In genomic region chr17:40319651-40320550, GRCh38 we compare ENCODE assay signal across 8 cellular contexts. TPM values are rescaled to one million over a fixed set of nuclear protein-coding genes. Genes with fewer than 3 reads are reported as not detected.
DNase-seq lines count a peak whose midpoint lies in the region; ATAC-seq, FAIRE-seq and TF ChIP-seq lines count a peak whose summit lies in the region.
"Had no signal": no experiment of that assay in that cellular context is flagged by ENCODE, and none has a peak within 500 bp of the region (broad histone marks: within the 10 kb centered on the region; RNA-seq: fewer than 3 reads in every experiment).

No MANE protein-coding gene starts in this region.

- intact Hi-C loops in PC-3 (cut with micrococcal nuclease) = no loop called here

- CTCF ChIA-PET in PC-3 (lab: Charles Lee) = no interaction called here

- H3K27me3 ChIP-seq in PC-3 (ENCODE audit: low read length) (no peaks in the 10 kb centered on the region), keratinocyte (ENCODE audit: control insufficient read depth, extremely low read depth, insufficient read depth, low read length) (no peaks in the 10 kb centered on the region)

- H3K27ac ChIP-seq in PC-3 (ENCODE audit: low read length) (no peak overlapping the region), keratinocyte (ENCODE audit: control insufficient read depth, insufficient read depth, low read length) (peak overlapping the region; percentile 15)

- DNase-seq in PC-3 = no peak
- DNase-seq in activated effector memory CD4-positive, alpha-beta T cell treated with anti-CD3 and anti-CD28 coated beads, Interleukin-2, amount 50 U/mL, for 16 hours = peak; percentile 94
- DNase-seq in keratinocyte (ENCODE audit: low read depth, low spot score) = no peak
- DNase-seq in stimulated activated CD8-positive, alpha-beta memory T cell treated with anti-CD3 and anti-CD28 coated beads, Interleukin-4, amount 100 ng/mL, for 1 hour (ENCODE audit: low read depth in 2 of 2, low spot score in 1 of 2) = peak; percentile 71 to 77
- no peak for DNase-seq in GM19239 (ENCODE audit: insufficient read length, low spot score)
- no peak for DNase-seq in germinal center (ENCODE audit: low spot score)

- dilution Hi-C loops in keratinocyte (cut with MboI; ENCODE audit: extremely low pct_ligation_motif_present, low sequenced_read_pairs) = no loop called here

- BruUV-seq in PC-3 (replicated peaks; lab: Mats Ljungman, UMichigan) = no TSS peak

- no peaks in the 10 kb centered on the region for H3K36me3 ChIP-seq in PC-3 (ENCODE audit: low read depth, low read length)
- peaks cover 0 to 2% of the 10 kb centered on the region in 2 experiments for H3K36me3 ChIP-seq in keratinocyte (ENCODE audit: control insufficient read depth in 2 of 2, extremely low read depth in 1 of 2, insufficient read depth in 2 of 2, low read length in 2 of 2)

- no peak for ATAC-seq in PC-3
- no peak for ATAC-seq in GM18909 (IDR thresholded peaks at IDR 0.05; ENCODE audit: poor library complexity, unreplicated experiment)

- peaks cover 67% of the 10 kb centered on the region for H3K4me1 ChIP-seq in PC-3 (ENCODE audit: insufficient read depth, low read length)
- peaks cover 77% of the 10 kb centered on the region for H3K4me1 ChIP-seq in keratinocyte (ENCODE audit: control insufficient read depth, extremely low read depth, insufficient read depth, low read length)

- H3K4me2 ChIP-seq in PC-3 (ENCODE audit: low read length) (peak overlapping the region; percentile 93), keratinocyte (ENCODE audit: control insufficient read depth, extremely low read depth, insufficient read depth, low read depth, low read length) (peak overlapping the region; percentile 97)

- TF ChIP-seq CTCF in PC-3 (conservative IDR thresholded peaks at IDR 0.05; ENCODE audit: low read depth, low read length) (no peak), keratinocyte (optimal IDR thresholded peaks at IDR 0.05 in 1 of 3, IDR thresholded peaks at IDR 0.05 in 1 of 3, conservative IDR thresholded peaks at IDR 0.05 in 1 of 3; ENCODE audit: extremely low read depth in 1 of 3, insufficient read depth in 2 of 3, low read length in 3 of 3) (no peak)

- peaks cover 10% of the 10 kb centered on the region; the same call in 1 of the 2 replicates for H4K20me1 ChIP-seq in PC-3 (ENCODE audit: low read length)
- H4K20me1 ChIP-seq in keratinocyte (ENCODE audit: control insufficient read depth, extremely low read depth, insufficient read depth, low read length) = peaks cover 10% of the 10 kb centered on the region

- H3K9me3 ChIP-seq in PC-3 (ENCODE audit: low read length) (no peaks in the 10 kb centered on the region), keratinocyte (ENCODE audit: control insufficient read depth, low read depth, low read length) (no peaks in the 10 kb centered on the region)

- H3K9me2 ChIP-seq in PC-3 (replicated peaks; ENCODE audit: low read length) = no peaks in the 10 kb centered on the region

- no peaks in the 10 kb centered on the region for H3F3A ChIP-seq in PC-3 (ENCODE audit: low read length, unreplicated experiment)

- H3K9ac ChIP-seq in PC-3 (ENCODE audit: low read length) (peak overlapping the region; percentile 10; the same call in 1 of the 2 replicates), keratinocyte (ENCODE audit: control insufficient read depth, extremely low read depth, insufficient read depth, low read length) (peak overlapping the region; percentile 95)

- H3K9me1 ChIP-seq in keratinocyte (ENCODE audit: control insufficient read depth, extremely low read depth, insufficient read depth, low read length) = no peaks in the 10 kb centered on the region

- peak overlapping the region; percentile 99 for H3K4me3 ChIP-seq in PC-3 (ENCODE audit: low read length)
- H3K4me3 ChIP-seq in keratinocyte (ENCODE audit: control insufficient read depth in 2 of 3, extremely low read depth in 1 of 3, insufficient read depth in 2 of 3, low read depth in 1 of 3, low read length in 3 of 3) = peak overlapping the region; percentile 86 to 95 (median 92)

- POLR2A ChIA-PET in PC-3 (lab: Charles Lee; ENCODE audit: unreplicated experiment) = no interaction called here

- FAIRE-seq in keratinocyte (lab: Jason Lieb, UNC) (no peak), GM19239 (lab: Jason Lieb, UNC) (no peak)

- H2AFZ ChIP-seq in PC-3 (ENCODE audit: low read length) (no peak overlapping the region), keratinocyte (ENCODE audit: control insufficient read depth, low read length) (no peak overlapping the region)

- H3K79me2 ChIP-seq in PC-3 (ENCODE audit: low read length) (peaks cover 72% of the 10 kb centered on the region), keratinocyte (ENCODE audit: control insufficient read depth, insufficient read depth, low read length) (peaks cover 67% of the 10 kb centered on the region)

RNA-seq across cellular contexts. Expression of gene RARA, which starts 10.9 kb away (rescaled TPM):
- total RNA-seq in PC-3 (2014; rRNA removed) = 19.6 and 23.8 TPM in 2 replicates
- 1.7 to 6.0 TPM (median 3.8 TPM) in 3 replicates for polyA plus RNA-seq in keratinocyte
- 23.1 TPM for polyA plus RNA-seq in keratinocyte (2011; ENCODE audit: low read depth)
- polyA plus RNA-seq in keratinocyte (2011; cell fraction: cytosol; rRNA removed) = 3.5 and 6.0 TPM in 2 replicates
- polyA plus RNA-seq in keratinocyte (2011; cell fraction: nucleus; rRNA removed) = 6.0 and 12.0 TPM in 2 replicates
- 9.2 and 21.5 TPM in 2 replicates for polyA plus RNA-seq in keratinocyte (2012; ENCODE audit: low replicate concordance)
- polyA minus RNA-seq in keratinocyte = 4.5 to 20.8 TPM (median 7.1 TPM) in 3 replicates
- 11.9 TPM for polyA minus RNA-seq in keratinocyte (2011; cell fraction: cytosol; rRNA and poly(A)+ RNA removed)
- 5.9 and 7.8 TPM in 2 replicates for polyA minus RNA-seq in keratinocyte (2011; cell fraction: nucleus; rRNA and poly(A)+ RNA removed)

RNA-seq across cellular contexts. Expression of gene CDC6, which starts 32.2 kb away (rescaled TPM):
- 48.9 and 58.3 TPM in 2 replicates for total RNA-seq in PC-3 (2014; rRNA removed)
- polyA plus RNA-seq in keratinocyte = 5.5 to 28.0 TPM (median 26.5 TPM) in 3 replicates
- 1.7 TPM for polyA plus RNA-seq in keratinocyte (2011; ENCODE audit: low read depth)
- 5.8 and 10.9 TPM in 2 replicates for polyA plus RNA-seq in keratinocyte (2011; cell fraction: cytosol; rRNA removed)
- 6.6 and 9.2 TPM in 2 replicates for polyA plus RNA-seq in keratinocyte (2011; cell fraction: nucleus; rRNA removed)
- polyA plus RNA-seq in keratinocyte (2012; ENCODE audit: low replicate concordance) = 1.8 and 16.1 TPM in 2 replicates
- polyA minus RNA-seq in keratinocyte = 2.0 to 12.1 TPM (median 2.3 TPM) in 3 replicates
- polyA minus RNA-seq in keratinocyte (2011; cell fraction: cytosol; rRNA and poly(A)+ RNA removed) = 4.8 TPM
- polyA minus RNA-seq in keratinocyte (2011; cell fraction: nucleus; rRNA and poly(A)+ RNA removed) = 3.3 and 9.8 TPM in 2 replicates

RNA-seq across cellular contexts. Expression of gene GJD3, which starts 44.6 kb away (rescaled TPM):
- total RNA-seq in PC-3 (2014; rRNA removed) = not detected in 2 replicates
- polyA plus RNA-seq in keratinocyte = not detected in 3 replicates
- polyA plus RNA-seq in keratinocyte (2011; ENCODE audit: low read depth) = not detected
- not detected in 2 replicates for polyA plus RNA-seq in keratinocyte (2011; cell fraction: cytosol; rRNA removed)
- polyA plus RNA-seq in keratinocyte (2011; cell fraction: nucleus; rRNA removed) = not detected in 2 replicates
- polyA plus RNA-seq in keratinocyte (2012; ENCODE audit: low replicate concordance) = not detected in 2 replicates
- polyA minus RNA-seq in keratinocyte = not detected in 3 replicates
- not detected for polyA minus RNA-seq in keratinocyte (2011; cell fraction: cytosol; rRNA and poly(A)+ RNA removed)
- polyA minus RNA-seq in keratinocyte (2011; cell fraction: nucleus; rRNA and poly(A)+ RNA removed) = not detected in 2 replicates
- total RNA-seq: activated CD8-positive, alpha-beta memory T cell treated with anti-CD3 and anti-CD28 coated beads for 36 hours had no signal

Comparison
In these comparisons a context has a peak if more than half of its experiments do, and no peak if none do; other contexts are left out.
1. DNase-seq: peak in activated effector memory CD4-positive, alpha-beta T cell treated with anti-CD3 and anti-CD28 coated beads, Interleukin-2, amount 50 U/mL, for 16 hours (single experiment) and stimulated activated CD8-positive, alpha-beta memory T cell treated with anti-CD3 and anti-CD28 coated beads, Interleukin-4, amount 100 ng/mL, for 1 hour (2 of 2); none in PC-3 (single experiment), keratinocyte (single experiment), GM19239 (single experiment) and germinal center (single experiment).